Comparison of ENCODE assay signal across 8 cellular contexts in the genomic region with DNA sequence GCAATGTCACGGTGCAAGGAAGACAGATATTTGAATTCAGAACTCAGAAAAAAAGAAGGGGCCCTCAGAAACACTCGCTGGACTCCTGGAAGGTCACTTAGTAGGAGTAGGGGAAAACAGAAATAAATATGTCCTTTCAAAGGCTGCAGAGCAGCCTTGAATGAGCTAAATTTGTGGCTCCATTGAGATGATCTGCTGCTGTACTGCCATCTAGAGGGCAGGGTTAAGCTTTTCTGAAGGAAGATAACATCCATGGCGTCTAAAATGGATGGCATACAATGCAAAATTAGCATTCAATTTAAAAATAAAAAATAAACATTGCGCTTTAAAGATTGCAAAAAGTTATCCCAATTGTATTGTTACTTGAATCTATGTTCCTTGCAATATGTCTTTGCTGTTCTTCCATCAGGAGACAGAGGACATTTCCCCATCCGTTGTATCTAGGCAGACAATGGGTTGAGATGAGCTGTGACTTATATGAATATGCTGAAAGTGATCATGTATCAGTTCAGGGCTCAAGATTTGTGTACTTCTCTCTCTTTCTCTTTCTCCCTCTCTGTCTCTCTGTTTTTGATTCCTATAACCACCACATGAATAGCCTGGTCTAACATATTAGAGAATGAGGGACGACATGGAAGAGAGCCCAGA.
DNase-seq lines count a peak whose midpoint lies in the region; TF ChIP-seq lines count a peak whose summit lies in the region.

No MANE protein-coding gene starts in this region.

- no peaks in the 10 kb centered on the region for H3F3A ChIP-seq in MM.1S (ENCODE audit: insufficient read depth, low read length)

- H3K4me2 ChIP-seq in MM.1S (ENCODE audit: low read depth, low read length): no peak overlapping the region

- H3K9ac ChIP-seq in MM.1S (ENCODE audit: low read length): no peak overlapping the region

- TF ChIP-seq CTCF in GM12874 (IDR thresholded peaks at IDR 0.05; ENCODE audit: insufficient read depth, low read depth, low read length): peak; percentile 51; the same call in 1 of the 2 replicates
- peak; percentile 19 for TF ChIP-seq CTCF in HFF-Myc (IDR thresholded peaks at IDR 0.05; ENCODE audit: low read depth, low read length, missing control alignments)
- TF ChIP-seq CTCF in MM.1S (IDR thresholded peaks at IDR 0.05; ENCODE audit: low read length): peak; percentile 67
- peak; percentile 12 for TF ChIP-seq CTCF in fibroblast of pulmonary artery (IDR thresholded peaks at IDR 0.05; ENCODE audit: low read length, missing control alignments)

- no peaks in the 10 kb centered on the region for H3K36me3 ChIP-seq in MM.1S (replicated peaks; ENCODE audit: insufficient read depth, low read length)

- no peaks in the 10 kb centered on the region for H3K4me1 ChIP-seq in MM.1S (ENCODE audit: low read length)

- H3K9me2 ChIP-seq in MM.1S (replicated peaks; ENCODE audit: insufficient read depth, low read length): no peaks in the 10 kb centered on the region

- H3K27ac ChIP-seq in MM.1S (ENCODE audit: low read length): no peak overlapping the region

- H3K4me3 ChIP-seq in HFF-Myc (replicated peaks; ENCODE audit: low read depth, low read length): no peak overlapping the region
- H3K4me3 ChIP-seq in MM.1S (ENCODE audit: low read length): no peak overlapping the region
- H3K4me3 ChIP-seq in fibroblast of pulmonary artery (replicated peaks; ENCODE audit: low read depth, low read length): no peak overlapping the region

- H3K79me2 ChIP-seq in MM.1S (ENCODE audit: low read length): no peaks in the 10 kb centered on the region

- H4K20me1 ChIP-seq in MM.1S (ENCODE audit: insufficient read depth, low read length): no peaks in the 10 kb centered on the region

- no peak overlapping the region for H2AFZ ChIP-seq in MM.1S (ENCODE audit: low read length)

- intact Hi-C loops in cardiac septum (cut with DNase I): no loop called here

- no peaks in the 10 kb centered on the region for H3K9me3 ChIP-seq in MM.1S (replicated peaks; ENCODE audit: insufficient read depth, low read length)

- no peaks in the 10 kb centered on the region for H3K27me3 ChIP-seq in MM.1S (replicated peaks; ENCODE audit: insufficient read depth, low read length)

- DNase-seq in HFF-Myc (ENCODE audit: extremely low read depth, low read depth) (no peak), MM.1S (peak; percentile 45), fibroblast of pulmonary artery (ENCODE audit: low read depth) (no peak), NCI-H345 (lab: John Stamatoyannopoulos, UW) (no peak), cardiac septum (ENCODE audit: low spot score) (no peak), NCI-H1417 treated with DMSO at 0.1 percent for 48 hours (lab: John Stamatoyannopoulos, UW) (no peak)
- no peak for DNase-seq in activated effector memory CD4-positive, alpha-beta T cell treated with anti-CD3 and anti-CD28 coated beads, Interleukin-2, amount 50 U/mL, for 16 hours

Comparison
In these comparisons a context has a peak if more than half of its experiments do, and no peak if none do; other contexts are left out.
1. CTCF ChIP-seq: peak in every context shown above with its lines; median percentile 67 in MM.1S; 51 in GM12874; 19 in HFF-Myc; 12 in fibroblast of pulmonary artery.